ENCODE assay signal across 9 cellular contexts in the genomic region with DNA sequence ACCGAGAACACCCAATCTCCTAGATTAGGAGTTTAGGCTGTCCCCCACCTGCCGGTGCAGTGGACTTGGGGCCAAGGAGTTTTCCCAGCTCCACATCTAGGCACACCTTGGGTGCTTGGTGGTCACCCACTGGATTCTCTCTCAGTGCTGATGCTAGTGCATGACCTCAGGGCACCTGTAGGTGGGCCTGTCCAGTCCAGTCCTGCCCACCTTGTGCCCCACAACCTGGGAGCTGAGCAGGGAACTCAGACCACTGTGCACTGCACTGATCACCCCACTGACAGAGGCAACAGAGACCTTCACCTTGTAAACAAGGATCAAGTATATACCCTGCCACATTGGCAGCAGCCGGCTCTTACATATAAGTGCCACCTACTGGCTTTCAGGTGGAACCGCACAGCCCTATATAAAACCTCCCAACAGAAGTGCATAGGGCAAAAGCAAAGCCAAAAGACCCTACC. TPM values are rescaled to one million over a fixed set of nuclear protein-coding genes. Genes with fewer than 3 reads are reported as not detected.
A peak's percentile ranks its signal among the peaks of the same experiment; 100 is the strongest.
DNase-seq lines count a peak whose midpoint lies in the region; ATAC-seq, FAIRE-seq and TF ChIP-seq lines count a peak whose summit lies in the region.
"Had no signal": no experiment of that assay in that cellular context is flagged by ENCODE, and none has a peak within 500 bp of the region (broad histone marks: within the 10 kb centered on the region; RNA-seq: fewer than 3 reads in every experiment).

No MANE protein-coding gene starts in this region.

- no peak overlapping the region for H3K9ac ChIP-seq in HepG2 (ENCODE audit: insufficient read depth, low read depth, low read length)

- H3K9me3 ChIP-seq in HepG2 (ENCODE audit: low read length), result no peaks in the 10 kb centered on the region
- H3K9me3 ChIP-seq in effector memory CD4-positive, alpha-beta T cell (ENCODE audit: control insufficient read depth, low read length), result no peaks in the 10 kb centered on the region

- H3K79me2 ChIP-seq in HepG2 (ENCODE audit: insufficient read depth, low read length), result no peaks in the 10 kb centered on the region

- no peaks in the 10 kb centered on the region for H3K4me1 ChIP-seq in HepG2 (ENCODE audit: insufficient read depth, low read length)
- H3K4me1 ChIP-seq in effector memory CD4-positive, alpha-beta T cell (ENCODE audit: control insufficient read depth, insufficient read depth, low read length, poor library complexity, severe bottlenecking), result no peaks in the 10 kb centered on the region

- CTCF ChIA-PET in HepG2 (lab: Yijun Ruan, JAX; ENCODE audit: low intra/inter-chr PET ratio, low total read pairs), result interaction anchor here (2.4 kb wide), 1 partner anchor 56 kb away, joined by 8 read pairs; no protein-coding TSS in a partner anchor

- no TSS peak for BruUV-seq in HepG2 (replicated peaks; lab: Mats Ljungman, UMichigan)

- WGBS in HepG2 (ENCODE audit: low lambda C conversion rate), result 0% methylated on average over 2 of the region's 4 CpGs

- H3K4me3 ChIP-seq in HepG2 (replicated peaks in 1 of 3; ENCODE audit: insufficient read depth in 1 of 3, low read depth in 2 of 3, low read length in 3 of 3), result no peak overlapping the region
- no peak overlapping the region for H3K4me3 ChIP-seq in effector memory CD4-positive, alpha-beta T cell (ENCODE audit: insufficient read depth, low read depth, low read length, poor library complexity, severe bottlenecking)

- DNase-seq in RKO (ENCODE audit: low spot score), result peak; percentile 39
- peak; percentile 35 for DNase-seq in HepG2 (ENCODE audit: low spot score)
- no peak for DNase-seq in GM20000 (ENCODE audit: low spot score)
- no peak for DNase-seq in effector memory CD4-positive, alpha-beta T cell

- ATAC-seq in GM18517 (IDR thresholded peaks at IDR 0.05; ENCODE audit: unreplicated experiment), result peak; percentile 51
- ATAC-seq in HG02981 (IDR thresholded peaks at IDR 0.05; ENCODE audit: unreplicated experiment), result peak; percentile 82
- ATAC-seq in HepG2, result peak; percentile 99
- ATAC-seq in HG03469 (IDR thresholded peaks at IDR 0.05; ENCODE audit: unreplicated experiment), result no peak
- ATAC-seq in GM21360 (IDR thresholded peaks at IDR 0.05; ENCODE audit: unreplicated experiment), result no peak

- H3K27me3 ChIP-seq in HepG2 (ENCODE audit: control insufficient read depth in 1 of 2, insufficient read depth in 2 of 2, low read length in 2 of 2), result no peaks in the 10 kb centered on the region
- H3K27me3 ChIP-seq in effector memory CD4-positive, alpha-beta T cell (replicated peaks; ENCODE audit: control insufficient read depth, insufficient read depth, low read length, poor library complexity, severe bottlenecking), result no peaks in the 10 kb centered on the region

- FAIRE-seq in HepG2 (lab: Jason Lieb, UNC), result no peak

- TF ChIP-seq RAD21 in HepG2 (CRISPR knock-in tag; IDR thresholded peaks at IDR 0.05), result no peak

- TF ChIP-seq CTCF in HepG2 (CRISPR knock-in tag; IDR thresholded peaks at IDR 0.05), result peak; percentile 59
- no peak for TF ChIP-seq CTCF in GM20000 (IDR thresholded peaks at IDR 0.05; ENCODE audit: extremely low read depth, missing control alignments)

- no peak overlapping the region; the same call in 1 of the 2 replicates for H3K4me2 ChIP-seq in HepG2 (ENCODE audit: low read depth, low read length)

- no peak overlapping the region for H3K27ac ChIP-seq in HepG2 (ENCODE audit: extremely low read length, insufficient read depth, low read length)
- no peak overlapping the region for H3K27ac ChIP-seq in effector memory CD4-positive, alpha-beta T cell (ENCODE audit: insufficient read depth, low read length, poor library complexity, severe bottlenecking)

- in situ Hi-C loops in HepG2 (cut with HindIII; ENCODE audit: extremely low pct_ligation_motif_present, low pct_unique_long_range_greater_than_20kb), result no loop called here

- no peak overlapping the region for H2AFZ ChIP-seq in HepG2 (ENCODE audit: low read length)

- no peak for TF ChIP-seq POLR2A in HepG2 (IDR thresholded peaks at IDR 0.05; ENCODE audit: insufficient read depth in 1 of 2, low read depth in 2 of 2, low read length in 2 of 2)

- intact Hi-C loops in HepG2 (cut with micrococcal nuclease; ENCODE audit: unreplicated experiment), result loop anchor here (1.0 kb wide), 1 partner anchor 56 kb away; no protein-coding TSS in a partner anchor

- no peak for TF ChIP-seq EP300 in HepG2 (IDR thresholded peaks at IDR 0.05; ENCODE audit: low read depth in 2 of 2, low read length in 2 of 2)
- TF ChIP-seq EP300 in HepG2 (CRISPR knock-in tag; IDR thresholded peaks at IDR 0.05; ENCODE audit: borderline replicate concordance), result no peak

- no peaks in the 10 kb centered on the region for H3K36me3 ChIP-seq in HepG2 (replicated peaks in 1 of 2; ENCODE audit: control insufficient read depth in 1 of 2, insufficient read depth in 2 of 2, low read length in 2 of 2)
- H3K36me3 ChIP-seq in effector memory CD4-positive, alpha-beta T cell (ENCODE audit: control insufficient read depth, insufficient read depth, low read length), result no peaks in the 10 kb centered on the region

- no peaks in the 10 kb centered on the region for H4K20me1 ChIP-seq in HepG2 (ENCODE audit: insufficient read depth, low read length)

- POLR2A ChIA-PET in HepG2 (lab: Yijun Ruan, JAX), result no interaction called here

TF ChIP-seq in HepG2, 621 proteins besides CTCF, POLR2A, EP300 and RAD21 (continues in another document):
- TF ChIP-seq ZNF484 (CRISPR knock-in tag; IDR thresholded peaks at IDR 0.05; ENCODE audit: borderline replicate concordance, low read depth) (no peak), NFKB2 (CRISPR knock-in tag; IDR thresholded peaks at IDR 0.05; ENCODE audit: borderline replicate concordance) (no peak), ZFAT (CRISPR knock-in tag; conservative IDR thresholded peaks at IDR 0.05) (no peak), ZNF761 (CRISPR knock-in tag; conservative IDR thresholded peaks at IDR 0.05) (no peak)
- TF ChIP-seq, protein P1, sequence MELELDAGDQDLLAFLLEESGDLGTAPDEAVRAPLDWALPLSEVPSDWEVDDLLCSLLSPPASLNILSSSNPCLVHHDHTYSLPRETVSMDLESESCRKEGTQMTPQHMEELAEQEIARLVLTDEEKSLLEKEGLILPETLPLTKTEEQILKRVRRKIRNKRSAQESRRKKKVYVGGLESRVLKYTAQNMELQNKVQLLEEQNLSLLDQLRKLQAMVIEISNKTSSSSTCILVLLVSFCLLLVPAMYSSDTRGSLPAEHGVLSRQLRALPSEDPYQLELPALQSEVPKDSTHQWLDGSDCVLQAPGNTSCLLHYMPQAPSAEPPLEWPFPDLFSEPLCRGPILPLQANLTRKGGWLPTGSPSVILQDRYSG (CRISPR knock-in tag; IDR thresholded peaks at IDR 0.05), result no peak
- TF ChIP-seq, protein P2, sequence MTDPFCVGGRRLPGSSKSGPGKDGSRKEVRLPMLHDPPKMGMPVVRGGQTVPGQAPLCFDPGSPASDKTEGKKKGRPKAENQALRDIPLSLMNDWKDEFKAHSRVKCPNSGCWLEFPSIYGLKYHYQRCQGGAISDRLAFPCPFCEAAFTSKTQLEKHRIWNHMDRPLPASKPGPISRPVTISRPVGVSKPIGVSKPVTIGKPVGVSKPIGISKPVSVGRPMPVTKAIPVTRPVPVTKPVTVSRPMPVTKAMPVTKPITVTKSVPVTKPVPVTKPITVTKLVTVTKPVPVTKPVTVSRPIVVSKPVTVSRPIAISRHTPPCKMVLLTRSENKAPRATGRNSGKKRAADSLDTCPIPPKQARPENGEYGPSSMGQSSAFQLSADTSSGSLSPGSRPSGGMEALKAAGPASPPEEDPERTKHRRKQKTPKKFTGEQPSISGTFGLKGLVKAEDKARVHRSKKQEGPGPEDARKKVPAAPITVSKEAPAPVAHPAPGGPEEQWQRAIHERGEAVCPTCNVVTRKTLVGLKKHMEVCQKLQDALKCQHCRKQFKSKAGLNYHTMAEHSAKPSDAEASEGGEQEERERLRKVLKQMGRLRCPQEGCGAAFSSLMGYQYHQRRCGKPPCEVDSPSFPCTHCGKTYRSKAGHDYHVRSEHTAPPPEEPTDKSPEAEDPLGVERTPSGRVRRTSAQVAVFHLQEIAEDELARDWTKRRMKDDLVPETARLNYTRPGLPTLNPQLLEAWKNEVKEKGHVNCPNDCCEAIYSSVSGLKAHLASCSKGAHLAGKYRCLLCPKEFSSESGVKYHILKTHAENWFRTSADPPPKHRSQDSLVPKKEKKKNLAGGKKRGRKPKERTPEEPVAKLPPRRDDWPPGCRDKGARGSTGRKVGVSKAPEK (CRISPR knock-in tag; IDR thresholded peaks at IDR 0.05; ENCODE audit: borderline replicate concordance), result no peak
- TF ChIP-seq, protein P3, sequence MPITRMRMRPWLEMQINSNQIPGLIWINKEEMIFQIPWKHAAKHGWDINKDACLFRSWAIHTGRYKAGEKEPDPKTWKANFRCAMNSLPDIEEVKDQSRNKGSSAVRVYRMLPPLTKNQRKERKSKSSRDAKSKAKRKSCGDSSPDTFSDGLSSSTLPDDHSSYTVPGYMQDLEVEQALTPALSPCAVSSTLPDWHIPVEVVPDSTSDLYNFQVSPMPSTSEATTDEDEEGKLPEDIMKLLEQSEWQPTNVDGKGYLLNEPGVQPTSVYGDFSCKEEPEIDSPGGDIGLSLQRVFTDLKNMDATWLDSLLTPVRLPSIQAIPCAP (CRISPR knock-in tag; IDR thresholded peaks at IDR 0.05; ENCODE audit: low read depth), result no peak
- TF ChIP-seq, protein P4, sequence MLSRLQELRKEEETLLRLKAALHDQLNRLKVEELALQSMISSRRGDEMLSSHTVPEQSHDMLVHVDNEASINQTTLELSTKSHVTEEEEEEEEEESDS (CRISPR knock-in tag; IDR thresholded peaks at IDR 0.05; ENCODE audit: borderline replicate concordance), result no peak

RNA-seq across cellular contexts. Expression of a gene that starts 12.7 kb away (rescaled TPM):
- not detected in 2 replicates for total RNA-seq in HepG2 (2016; rRNA removed; fragmentation: Illumina TruSeq; extraction: Trizol)
- not detected in 2 replicates for total RNA-seq in HepG2 (2016; cell fraction: cytosol; rRNA removed; fragmentation: Illumina TruSeq; extraction: Trizol; ENCODE audit: low read depth)
- total RNA-seq in HepG2 (2016; cell fraction: insoluble cytoplasmic fraction; rRNA removed; fragmentation: Illumina TruSeq; extraction: Trizol), result not detected in 2 replicates
- not detected in 2 replicates for total RNA-seq in HepG2 (2016; cell fraction: membrane; rRNA removed; fragmentation: Illumina TruSeq; extraction: Trizol)
- total RNA-seq in HepG2 (2016; cell fraction: nucleus; rRNA removed; fragmentation: Illumina TruSeq; extraction: Trizol), result not detected in 2 replicates
- not detected in 2 replicates for polyA plus RNA-seq in HepG2 (2011; rRNA removed)
- polyA plus RNA-seq in HepG2 (2011; cell fraction: cytosol; rRNA removed), result not detected in 2 replicates
- polyA plus RNA-seq in HepG2 (2011; cell fraction: nucleus; rRNA removed), result not detected in 2 replicates
- not detected in 2 replicates for polyA plus RNA-seq in HepG2 (2012)
- not detected in 2 replicates for polyA plus RNA-seq in HepG2 (2016; cell fraction: cytosol; fragmentation: Illumina TruSeq; extraction: Trizol; ENCODE audit: low read depth)
- polyA plus RNA-seq in HepG2 (2016; cell fraction: insoluble cytoplasmic fraction; fragmentation: Illumina TruSeq; extraction: Trizol; ENCODE audit: low read depth), result not detected in 2 replicates
- polyA plus RNA-seq in HepG2 (2016; cell fraction: membrane; fragmentation: Illumina TruSeq; extraction: Trizol; ENCODE audit: low read depth), result not detected in 2 replicates
- polyA plus RNA-seq in HepG2 (2016; cell fraction: nucleus; fragmentation: Illumina TruSeq; extraction: Trizol; ENCODE audit: insufficient read depth, low read depth), result not detected in 2 replicates
- polyA minus RNA-seq in HepG2 (2011; rRNA and poly(A)+ RNA removed; ENCODE audit: low replicate concordance), result not detected in 2 replicates
- not detected in 2 replicates for polyA minus RNA-seq in HepG2 (2011; cell fraction: cytosol; rRNA and poly(A)+ RNA removed)
- not detected in 2 replicates for polyA minus RNA-seq in HepG2 (2011; cell fraction: nucleus; rRNA and poly(A)+ RNA removed)
- total RNA-seq: LHCN-M2 had no signal

Comparison
In these comparisons a context has a peak if more than half of its experiments do, and no peak if none do; other contexts are left out.
1. ATAC-seq: peak in GM18517 (single experiment), HG02981 (single experiment) and HepG2 (single experiment); none in HG03469 (single experiment) and GM21360 (single experiment).
2. DNase-seq: peak in RKO (single experiment) and HepG2 (single experiment); none in GM20000 (single experiment) and effector memory CD4-positive, alpha-beta T cell (0 of 3).